8 cellular contexts compared by ENCODE assay signal in genomic region chr6:138690975-138691594, GRCh38.
DNase-seq lines count a peak whose midpoint lies in the region; ATAC-seq, FAIRE-seq and TF ChIP-seq lines count a peak whose summit lies in the region.

No MANE protein-coding gene starts in this region.

- H3K9me3 ChIP-seq in neuron (ENCODE audit: low read length) (no peaks in the 10 kb centered on the region), pancreas (no peaks in the 10 kb centered on the region)

- no peak for FAIRE-seq in pancreas (lab: Jason Lieb, UNC)

- H3K27ac Mint-ChIP-seq in Calu3 (ENCODE audit: unreplicated experiment) (peak overlapping the region; percentile 89), T-cell (no peak overlapping the region)

- no peak for DNase-seq in Calu3
- no peak for DNase-seq in T-cell
- no peak for DNase-seq in OCI-M1 (lab: John Stamatoyannopoulos, UW)
- DNase-seq in stimulated activated CD8-positive, alpha-beta memory T cell treated with anti-CD3 and anti-CD28 coated beads, Interleukin-4, amount 100 ng/mL, for 48 hours, result no peak
- DNase-seq in pancreas, result no peak
- DNase-seq in AML-193 (lab: John Stamatoyannopoulos, UW), result no peak

- intact Hi-C loops in Calu3 (cut with micrococcal nuclease; ENCODE audit: unreplicated experiment), result loop anchor here (5.0 kb wide), 2 partner anchors 76 to 99 kb away; no protein-coding TSS in a partner anchor
- intact Hi-C loops in pancreas (cut with DNase I), result loop anchor here in 2 of 3 donors (10.0 kb wide), 1 partner anchor 74 kb away; no protein-coding TSS in a partner anchor

- H2AFZ ChIP-seq in neuron (ENCODE audit: low read depth, low read length), result peak overlapping the region; percentile 98

- BruUV-seq in Calu3 (replicated peaks; lab: Mats Ljungman, UMichigan), result TSS peak; percentile 46

- no peak overlapping the region for H3K27ac ChIP-seq in pancreas

- H3K27me3 ChIP-seq in neuron (ENCODE audit: insufficient read depth, low read length) (no peaks in the 10 kb centered on the region), pancreas (no peaks in the 10 kb centered on the region)

- H3K4me3 Mint-ChIP-seq in Calu3 (ENCODE audit: low read depth, unreplicated experiment) (peak overlapping the region; percentile 96), T-cell (peak overlapping the region; percentile 75 to 84 (median 82))

- H3K4me3 ChIP-seq in neuron (ENCODE audit: low read length) (peak overlapping the region; percentile 77), pancreas (peak overlapping the region in 2 of 4 donors; percentile 90 to 95)

- TF ChIP-seq CTCF in Calu3 (IDR thresholded peaks at IDR 0.05; ENCODE audit: unreplicated experiment) (no peak), pancreas (IDR thresholded peaks at IDR 0.05) (no peak)

- H3K4me1 Mint-ChIP-seq in Calu3 (ENCODE audit: low read depth, unreplicated experiment) (no peaks in the 10 kb centered on the region), T-cell (peaks cover 7 to 10% (median 10%) of the 10 kb centered on the region in 3 donors)

- H3K36me3 Mint-ChIP-seq in Calu3 (ENCODE audit: insufficient read depth, unreplicated experiment) (peaks cover 14% of the 10 kb centered on the region), T-cell (no peaks in the 10 kb centered on the region)

- H3K36me3 ChIP-seq in neuron (ENCODE audit: insufficient read depth, low read length) (no peaks in the 10 kb centered on the region), pancreas (no peaks in the 10 kb centered on the region)

- ATAC-seq in T-cell (replicated peaks in 1 of 4), result no peak
- ATAC-seq in esophagus mucosa, result peak; percentile 34
- ATAC-seq in pancreas, result no peak

- 64 to 67% methylated on average over 11 of the region's 11 CpGs for WGBS in pancreas, 2 donors

- CTCF ChIA-PET in Calu3 (lab: Charles Lee) (no interaction called here), T-cell (lab: Charles Lee) (interaction anchor here (0.5 to 1.4 kb wide), 5 partner anchors 35 to 1799 kb away, joined by 3 to 5 read pairs (median 3); no protein-coding TSS in a partner anchor)

- peaks cover 4% of the 10 kb centered on the region for H3K4me1 ChIP-seq in neuron (ENCODE audit: insufficient read depth, low read length)
- H3K4me1 ChIP-seq in pancreas, result peaks cover 0 to 4% (median 0%) of the 10 kb centered on the region in 3 donors

- POLR2A ChIA-PET in T-cell (lab: Charles Lee), result no interaction called here

- H3K9me3 Mint-ChIP-seq in Calu3 (ENCODE audit: low read depth, unreplicated experiment) (no peaks in the 10 kb centered on the region), T-cell (no peaks in the 10 kb centered on the region)

- H3K27me3 Mint-ChIP-seq in Calu3 (ENCODE audit: unreplicated experiment) (no peaks in the 10 kb centered on the region), T-cell (peaks cover 17 to 29% of the 10 kb centered on the region in 2 donors)
